ENCODE assay signal across 8 cellular contexts in the genomic region with DNA sequence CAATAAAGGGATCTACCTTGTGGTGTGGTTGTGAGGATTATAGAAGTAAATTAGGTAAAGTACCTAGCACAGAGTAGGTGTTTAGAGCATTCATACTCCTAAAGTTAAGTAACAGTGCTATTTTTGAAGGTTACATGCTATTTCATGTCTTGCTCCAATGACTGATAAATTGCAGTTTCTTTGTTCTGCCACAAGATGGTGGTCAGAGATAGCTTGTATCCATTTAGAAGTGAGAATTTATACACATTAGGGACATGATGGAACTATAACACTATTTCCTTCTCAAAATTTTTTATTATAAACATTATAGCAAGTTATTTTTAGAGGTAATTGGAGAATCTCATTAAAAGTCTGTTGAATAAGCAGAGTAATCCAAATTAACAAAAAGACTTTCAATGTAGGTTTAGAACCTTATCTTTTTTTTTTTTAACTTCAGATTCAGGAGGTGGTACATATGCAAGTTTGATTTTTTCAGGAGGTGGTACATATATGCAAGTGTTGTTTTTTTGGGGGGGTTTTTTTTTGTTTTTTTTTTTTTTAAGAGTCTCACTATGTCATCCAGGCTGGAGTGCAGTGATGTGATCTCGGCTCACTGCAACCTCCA. TPM values are rescaled to one million over a fixed set of nuclear protein-coding genes. Genes with fewer than 3 reads are reported as not detected.
DNase-seq lines count a peak whose midpoint lies in the region; ATAC-seq, FAIRE-seq and TF ChIP-seq lines count a peak whose summit lies in the region.

No MANE protein-coding gene starts in this region.

- CTCF ChIA-PET in Calu3 (lab: Charles Lee) (interaction anchor here (1.0 kb wide), 2 partner anchors 153 to 367 kb away, joined by 3 to 5 read pairs; no protein-coding TSS in a partner anchor), K562 (lab: Yijun Ruan, JAX; ENCODE audit: low intra/inter-chr PET ratio) (interaction anchor here (0.6 to 1.3 kb wide), 4 partner anchors 152 to 1895 kb away, joined by 3 to 6 read pairs (median 4); no protein-coding TSS in a partner anchor)

- peaks cover 61% of the 10 kb centered on the region for H3K79me2 ChIP-seq in K562 (ENCODE audit: control insufficient read depth, insufficient read depth, low read length)

- peak; percentile 60 for FAIRE-seq in K562 (lab: Jason Lieb, UNC)

- no peak overlapping the region for H3K9ac ChIP-seq in K562 (ENCODE audit: insufficient read depth in 1 of 2, low read depth in 2 of 2, low read length in 2 of 2)

- no peaks in the 10 kb centered on the region for H3K9me1 ChIP-seq in K562 (ENCODE audit: control insufficient read depth, insufficient read depth, low read length)

- intact Hi-C loops in Calu3 (cut with micrococcal nuclease; ENCODE audit: unreplicated experiment) (loop anchor here (2.0 kb wide), 1 partner anchor 368 kb away; no protein-coding TSS in a partner anchor), K562 (cut with micrococcal nuclease) (loop anchor here (5.0 kb wide), 1 partner anchor 367 kb away; no protein-coding TSS in a partner anchor), left colon (cut with DNase I, micrococcal nuclease) (no loop called here), aorta (cut with DNase I) (loop anchor here (5.0 kb wide), 1 partner anchor 367 kb away; no protein-coding TSS in a partner anchor)

- ATAC-seq in GM18868 (IDR thresholded peaks at IDR 0.05; ENCODE audit: unreplicated experiment) (peak; percentile 75), K562 (peak; percentile 77), left colon (peak; percentile 56), aorta (ENCODE audit: low FRiP score) (peak; percentile 62), HG03280 (IDR thresholded peaks at IDR 0.05; ENCODE audit: unreplicated experiment) (no peak)

- H3K27ac ChIP-seq in K562 (ENCODE audit: extremely low read depth, low read depth, low read length) (no peak overlapping the region), aorta (ENCODE audit: low read depth in 1 of 2, low read length in 2 of 2) (no peak overlapping the region)

- POLR2A ChIA-PET in K562 (lab: Yijun Ruan, JAX) = interaction anchor here (0.6 to 0.7 kb wide), 2 partner anchors 517 to 793 kb away, joined by 3 to 4 read pairs; no protein-coding TSS in a partner anchor

- H3K9me3 ChIP-seq in K562 (replicated peaks; ENCODE audit: control insufficient read depth, insufficient read depth, low read depth, low read length) = no peaks in the 10 kb centered on the region
- no peaks in the 10 kb centered on the region for H3K9me3 ChIP-seq in aorta (ENCODE audit: control insufficient read depth, low read length)

- H2AFZ ChIP-seq in K562 (ENCODE audit: low read depth, low read length) = no peak overlapping the region

- TF ChIP-seq POLR2A in K562 (conservative IDR thresholded peaks at IDR 0.05) = no peak

- H3K27ac Mint-ChIP-seq in Calu3 (ENCODE audit: unreplicated experiment) = no peak overlapping the region

- H3K4me1 ChIP-seq in K562 (replicated peaks in 1 of 2; ENCODE audit: control insufficient read depth in 2 of 2, insufficient read depth in 2 of 2, low read length in 2 of 2) (no peaks in the 10 kb centered on the region), aorta (ENCODE audit: control insufficient read depth in 1 of 2, insufficient read depth in 2 of 2, low read length in 2 of 2) (peaks cover 0 to 2% of the 10 kb centered on the region in 2 donors)

- H3K4me1 Mint-ChIP-seq in Calu3 (ENCODE audit: low read depth, unreplicated experiment) = no peaks in the 10 kb centered on the region

- no peak overlapping the region for H3K4me3 ChIP-seq in K562
- H3K4me3 ChIP-seq in aorta (ENCODE audit: low read length in 2 of 2) = no peak overlapping the region

- in situ Hi-C loops in K562 (cut with MboI) = no loop called here

- H3K9me3 Mint-ChIP-seq in Calu3 (ENCODE audit: low read depth, unreplicated experiment) = no peaks in the 10 kb centered on the region

- H3K27me3 Mint-ChIP-seq in Calu3 (ENCODE audit: unreplicated experiment) = no peaks in the 10 kb centered on the region

- H3K36me3 ChIP-seq in K562 (ENCODE audit: control insufficient read depth, insufficient read depth, low read length) (peaks cover 74% of the 10 kb centered on the region; the same call in 2 of the 3 replicates), aorta (ENCODE audit: control insufficient read depth in 1 of 2, insufficient read depth in 2 of 2, low read length in 1 of 2) (no peaks in the 10 kb centered on the region)

- WGBS in K562 (ENCODE audit: insufficient coverage, low coverage, missing lambda C conversion rate) = 80% methylated on average over 1 of the region's 1 CpG
- 100% methylated on average over 1 of the region's 1 CpG for WGBS in aorta, 2 donors

- no peaks in the 10 kb centered on the region for H4K20me1 ChIP-seq in K562 (replicated peaks; ENCODE audit: control insufficient read depth, insufficient read depth, low read length)

- H3K4me3 Mint-ChIP-seq in Calu3 (ENCODE audit: low read depth, unreplicated experiment) = no peak overlapping the region

- TF ChIP-seq RAD21 in K562 (CRISPR knock-in tag; conservative IDR thresholded peaks at IDR 0.05 in 1 of 2, IDR thresholded peaks at IDR 0.05 in 1 of 2) = peak; percentile 64 to 68

- no peak overlapping the region for H3K4me2 ChIP-seq in K562 (ENCODE audit: insufficient read depth, low read length)

- BruUV-seq in Calu3 (replicated peaks; lab: Mats Ljungman, UMichigan) (no TSS peak), K562 (replicated peaks; lab: Mats Ljungman, UMichigan) (no TSS peak)

- H3K27me3 ChIP-seq in K562 (ENCODE audit: control insufficient read depth in 2 of 2, insufficient read depth in 2 of 2, low read length in 2 of 2) = no peaks in the 10 kb centered on the region
- H3K27me3 ChIP-seq in aorta (ENCODE audit: control insufficient read depth in 1 of 2, insufficient read depth in 2 of 2, low read length in 1 of 2) = no peaks in the 10 kb centered on the region

- no peak for TF ChIP-seq EP300 in K562 (IDR thresholded peaks at IDR 0.05; ENCODE audit: low read length)

- TF ChIP-seq CTCF in Calu3 (IDR thresholded peaks at IDR 0.05; ENCODE audit: unreplicated experiment) (peak; percentile 16), K562 (IDR thresholded peaks at IDR 0.05 in 2 of 3, conservative IDR thresholded peaks at IDR 0.05 in 1 of 3; ENCODE audit: insufficient read depth in 2 of 3, low read depth in 1 of 3, low read length in 3 of 3) (peak; percentile 21 to 66 (median 28); a peak in 4 of 6 replicates)

- DNase-seq in Calu3 (no peak), NCI-H1694 treated with DMSO at 0.1 percent for 48 hours (lab: John Stamatoyannopoulos, UW) (peak; percentile 52), K562 (ENCODE audit: extremely low read depth in 1 of 4, low spot score in 3 of 4) (peak in 2 of 4 experiments; percentile 22 to 36), left colon (no peak), aorta (no peak)
- no peak for DNase-seq in effector CD8-positive, alpha-beta T cell (lab: John Stamatoyannopoulos, UW)

- H3K36me3 Mint-ChIP-seq in Calu3 (ENCODE audit: insufficient read depth, unreplicated experiment) = peaks cover 23% of the 10 kb centered on the region

RNA-seq across cellular contexts. Expression of a gene that starts 17.1 kb away (rescaled TPM):
- total RNA-seq in Calu3 (2022) = 73.9 and 79.0 TPM in 2 replicates
- 49.3 and 185 TPM in 2 replicates for total RNA-seq in K562 (2011; cell fraction: chromatin; rRNA removed; ENCODE audit: low replicate concordance)
- total RNA-seq in K562 (2011; cell fraction: nucleolus; rRNA removed) = 21.7 and 31.1 TPM in 2 replicates
- total RNA-seq in K562 (2011; cell fraction: nucleoplasm; rRNA removed) = 63.9 and 65.7 TPM in 2 replicates
- 113 and 193 TPM in 2 replicates for total RNA-seq in K562 (2014; rRNA removed)
- total RNA-seq in K562 (2014; rRNA removed; fragmentation: Illumina TruSeq; extraction: Trizol) = 177 and 192 TPM in 2 replicates
- total RNA-seq in K562 (2015; rRNA removed; fragmentation: Illumina TruSeq; extraction: Trizol) = 167 and 193 TPM in 2 replicates
- 152 and 153 TPM in 2 replicates for total RNA-seq in K562 (2021)
- polyA plus RNA-seq in K562 (2011; rRNA removed) = 72.4 and 116 TPM in 2 replicates
- 14.1 and 28.7 TPM in 2 replicates for polyA plus RNA-seq in K562 (2011; cell fraction: cytosol; rRNA removed)
- 25.6 and 33.2 TPM in 2 replicates for polyA plus RNA-seq in K562 (2011; cell fraction: nucleus; rRNA removed)
- polyA plus RNA-seq in K562 (2012) = 58.0 and 106 TPM in 2 replicates
- polyA plus RNA-seq in K562 (2014; fragmentation: Illumina TruSeq; extraction: Trizol) = 125 and 129 TPM in 2 replicates
- polyA plus RNA-seq in K562 (2014; fragmentation: Nextera tagmentation; extraction: Ambion mirVana) = 100 to 1,000 TPM in 1 of 2 experiments, 10 to 100 TPM in 1; 52.9 to 101 TPM
- 114 and 150 TPM in 2 replicates for polyA plus RNA-seq in K562 (2014; rRNA removed)
- 271 and 298 TPM in 2 replicates for polyA minus RNA-seq in K562 (2011; rRNA and poly(A)+ RNA removed)
- 97.8 and 104 TPM in 2 replicates for polyA minus RNA-seq in K562 (2011; cell fraction: cytosol; rRNA and poly(A)+ RNA removed)
- 54.3 and 85.9 TPM in 2 replicates for polyA minus RNA-seq in K562 (2011; cell fraction: nucleus; rRNA and poly(A)+ RNA removed)
- total RNA-seq in left colon = 10 to 100 TPM; 43.7 to 46.9 TPM
- 10 to 100 TPM; 74.8 to 88.4 TPM for total RNA-seq in aorta
- polyA plus RNA-seq in aorta = 10 to 100 TPM; 13.0 to 28.0 TPM

RNA-seq across cellular contexts. Expression of a gene that starts 17.4 kb away (rescaled TPM):
- 17.2 and 20.1 TPM in 2 replicates for total RNA-seq in Calu3 (2022)
- total RNA-seq in K562 (2011; cell fraction: chromatin; rRNA removed; ENCODE audit: low replicate concordance) = 9.4 and 39.9 TPM in 2 replicates
- 5.0 and 6.7 TPM in 2 replicates for total RNA-seq in K562 (2011; cell fraction: nucleolus; rRNA removed)
- total RNA-seq in K562 (2011; cell fraction: nucleoplasm; rRNA removed) = 7.9 and 8.0 TPM in 2 replicates
- total RNA-seq in K562 (2014; rRNA removed) = 25.0 and 25.6 TPM in 2 replicates
- 37.0 and 45.6 TPM in 2 replicates for total RNA-seq in K562 (2014; rRNA removed; fragmentation: Illumina TruSeq; extraction: Trizol)
- total RNA-seq in K562 (2015; rRNA removed; fragmentation: Illumina TruSeq; extraction: Trizol) = 36.7 and 42.1 TPM in 2 replicates
- total RNA-seq in K562 (2021) = 25.2 and 26.9 TPM in 2 replicates
- 6.3 and 8.5 TPM in 2 replicates for polyA plus RNA-seq in K562 (2011; rRNA removed)
- 1.8 and 3.4 TPM in 2 replicates for polyA plus RNA-seq in K562 (2011; cell fraction: cytosol; rRNA removed)
- polyA plus RNA-seq in K562 (2011; cell fraction: nucleus; rRNA removed) = 5.8 and 6.6 TPM in 2 replicates
- polyA plus RNA-seq in K562 (2012) = 15.6 and 19.2 TPM in 2 replicates
- polyA plus RNA-seq in K562 (2014; fragmentation: Illumina TruSeq; extraction: Trizol) = 28.4 and 31.0 TPM in 2 replicates
- 10 to 100 TPM in 1 of 2 experiments, 1 to 10 TPM in 1; 7.5 to 12.6 TPM for polyA plus RNA-seq in K562 (2014; fragmentation: Nextera tagmentation; extraction: Ambion mirVana)
- 14.0 and 20.6 TPM in 2 replicates for polyA plus RNA-seq in K562 (2014; rRNA removed)
- 12.5 and 18.7 TPM in 2 replicates for polyA minus RNA-seq in K562 (2011; rRNA and poly(A)+ RNA removed)
- polyA minus RNA-seq in K562 (2011; cell fraction: cytosol; rRNA and poly(A)+ RNA removed) = 7.7 and 9.4 TPM in 2 replicates
- 5.4 and 9.0 TPM in 2 replicates for polyA minus RNA-seq in K562 (2011; cell fraction: nucleus; rRNA and poly(A)+ RNA removed)
- 10 to 100 TPM; 18.6 to 21.4 TPM for total RNA-seq in left colon
- total RNA-seq in aorta = 10 to 100 TPM; 24.6 to 27.0 TPM
- 10 to 100 TPM in 1 of 2 donors, 1 to 10 TPM in 1; 9.9 to 19.1 TPM for polyA plus RNA-seq in aorta

Comparison
In these comparisons a context has a peak if more than half of its experiments do, and no peak if none do; other contexts are left out.
1. intact Hi-C loops: an anchor here in Calu3 (2.0 kb wide), K562 (5.0 kb wide) and aorta (5.0 kb wide); none called in left colon.